26 cellular contexts compared by ENCODE assay signal in the genomic region with DNA sequence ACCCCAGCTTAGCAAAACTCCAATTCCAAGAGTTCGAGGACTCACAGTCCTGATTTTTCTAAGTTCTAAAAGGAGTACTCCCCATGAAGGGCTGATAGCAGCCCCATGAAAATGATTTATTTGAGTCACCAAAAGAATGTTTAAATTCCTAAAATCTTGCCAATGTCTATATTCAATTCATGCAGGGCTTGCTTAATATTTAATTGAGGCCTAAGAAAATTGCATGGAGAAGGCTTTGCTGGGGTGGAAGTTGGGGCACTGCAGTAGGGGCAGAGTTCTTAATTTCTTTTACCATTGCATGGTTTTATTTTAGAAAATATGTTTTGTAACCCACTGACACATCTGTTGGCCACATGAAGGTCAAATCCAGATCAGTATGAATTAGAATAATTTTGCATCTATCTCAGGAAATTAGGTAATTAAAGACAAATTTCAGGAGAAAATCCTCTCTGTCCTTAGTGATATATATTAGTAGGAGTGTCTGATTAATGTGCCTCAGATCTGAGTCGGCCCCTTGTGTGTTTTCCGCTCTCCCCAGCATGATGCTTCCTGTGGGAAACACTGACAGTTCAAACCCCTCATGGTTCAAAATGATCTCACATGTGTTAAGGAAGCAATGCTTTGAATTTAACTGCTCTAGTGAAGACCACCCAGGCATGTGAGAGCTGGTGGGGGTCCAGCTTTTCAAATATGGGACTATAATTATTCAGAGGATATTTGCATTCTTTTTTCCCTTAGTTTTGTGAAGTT. TPM values are rescaled to one million over a fixed set of nuclear protein-coding genes. Genes with fewer than 3 reads are reported as not detected.
DNase-seq lines count a peak whose midpoint lies in the region; ATAC-seq and TF ChIP-seq lines count a peak whose summit lies in the region.
"Had no signal": no experiment of that assay in that cellular context is flagged by ENCODE, and none has a peak within 500 bp of the region (broad histone marks: within the 10 kb centered on the region; RNA-seq: fewer than 3 reads in every experiment).

No MANE protein-coding gene starts in this region.

- intact Hi-C loops in A673 (cut with micrococcal nuclease; ENCODE audit: unreplicated experiment) = loop anchor here (2.0 kb wide), 2 partner anchors 57 to 131 kb away; no protein-coding TSS in a partner anchor
- intact Hi-C loops in breast epithelium (cut with DNase I; ENCODE audit: low total_unique reads) = no loop called here

- H4K20me1 ChIP-seq in BLaER1 = no peaks in the 10 kb centered on the region; the same call in 1 of the 2 replicates
- H4K20me1 ChIP-seq: BLaER1 treated with 17β-estradiol and CSF1 and Interleukin-3, amounts not matched to agents 10 nM and 100 nM had no signal

- no peaks in the 10 kb centered on the region for H3K27me3 ChIP-seq in A673 (replicated peaks; ENCODE audit: insufficient read depth, low read depth, low read length, poor library complexity)
- peaks cover 95% of the 10 kb centered on the region for H3K27me3 ChIP-seq in BLaER1
- peaks cover 5% of the 10 kb centered on the region for H3K27me3 ChIP-seq in adipocyte (replicated peaks; ENCODE audit: control insufficient read depth, insufficient read depth, low read length)
- H3K27me3 ChIP-seq in breast epithelium = peaks cover 0 to 46% of the 10 kb centered on the region in 2 donors

- H3K4me3 ChIP-seq in A673 (ENCODE audit: low read depth, low read length, poor library complexity, severe bottlenecking) (no peak overlapping the region), BLaER1 (no peak overlapping the region), adipocyte (ENCODE audit: low read length) (no peak overlapping the region), breast epithelium (no peak overlapping the region)
- H3K4me3 ChIP-seq: BLaER1 treated with 17β-estradiol and CSF1 and Interleukin-3, amounts not matched to agents 10 nM and 100 nM had no signal

- TF ChIP-seq CTCF in A673 (conservative IDR thresholded peaks at IDR 0.05; ENCODE audit: low read depth, low read length) (no peak), breast epithelium (IDR thresholded peaks at IDR 0.05) (no peak)

- BruUV-seq in A673 (replicated peaks; lab: Mats Ljungman, UMichigan) = no TSS peak

- CTCF ChIA-PET in A673 (lab: Charles Lee) = interaction anchor here (0.6 to 1.7 kb wide), 2 partner anchors 131 to 614 kb away, joined by 6 to 7 read pairs; no protein-coding TSS in a partner anchor

- H3K36me3 ChIP-seq in A673 (ENCODE audit: insufficient read depth, low read length, poor library complexity, severe bottlenecking) = no peaks in the 10 kb centered on the region
- no peaks in the 10 kb centered on the region for H3K36me3 ChIP-seq in BLaER1
- H3K36me3 ChIP-seq in adipocyte (ENCODE audit: control insufficient read depth, insufficient read depth, low read length, severe bottlenecking) = no peaks in the 10 kb centered on the region
- H3K36me3 ChIP-seq in breast epithelium = no peaks in the 10 kb centered on the region
- H3K36me3 ChIP-seq: BLaER1 treated with 17β-estradiol and CSF1 and Interleukin-3, amounts not matched to agents 10 nM and 100 nM had no signal

- no peaks in the 10 kb centered on the region for H3K9me3 ChIP-seq in A673 (ENCODE audit: low read depth, low read length, poor library complexity, severe bottlenecking)
- peaks cover 16% of the 10 kb centered on the region; the same call in 1 of the 2 replicates for H3K9me3 ChIP-seq in BLaER1
- no peaks in the 10 kb centered on the region for H3K9me3 ChIP-seq in adipocyte (ENCODE audit: control insufficient read depth, low read length)
- no peaks in the 10 kb centered on the region for H3K9me3 ChIP-seq in breast epithelium

- TF ChIP-seq POLR2A in breast epithelium (IDR thresholded peaks at IDR 0.05) = no peak

- ATAC-seq in HG03469 (IDR thresholded peaks at IDR 0.05; ENCODE audit: unreplicated experiment) (no peak), HG02610 (IDR thresholded peaks at IDR 0.05; ENCODE audit: unreplicated experiment) (no peak)
- ATAC-seq: PC-3, SK-N-SH treated with all-trans-retinoic acid at 6 μM for 48 hours had no signal

- POLR2A ChIA-PET in A673 (lab: Charles Lee; ENCODE audit: low non-redundant PET) = no interaction called here

- H3K4me1 ChIP-seq in A673 (ENCODE audit: insufficient read depth, low read length, poor library complexity, severe bottlenecking) (peaks cover 23% of the 10 kb centered on the region), BLaER1 (peaks cover 10% of the 10 kb centered on the region; the same call in 1 of the 2 replicates), adipocyte (ENCODE audit: control insufficient read depth, insufficient read depth, low read length) (peaks cover 31% of the 10 kb centered on the region), breast epithelium (no peaks in the 10 kb centered on the region)

- DNase-seq in A673 (ENCODE audit: low spot score) = peak; percentile 95
- DNase-seq in adipocyte (ENCODE audit: low read depth) = peak; percentile 55
- peak; percentile 60 for DNase-seq in fibroblast of peridontal ligament (ENCODE audit: extremely low read depth)
- DNase-seq in DMS153 (lab: John Stamatoyannopoulos, UW) = no peak
- DNase-seq in breast epithelium (ENCODE audit: low spot score in 2 of 2) = no peak
- DNase-seq: CD4-positive, alpha-beta memory T cell; COR-L47; EL; GF-D8; Kasumi-1; NCI-H1092 treated with DMSO at 0.1 percent for 48 hours; NCI-H146; NCI-H1930; NCI-H2107; NCI-H524; NCI-H748 treated with DMSO at 0.1 percent for 48 hours; PC-3; T-helper 1 cell had no signal

- peak overlapping the region; percentile 38 for H3K27ac ChIP-seq in A673 (ENCODE audit: low read depth, low read length, poor library complexity, severe bottlenecking)
- H3K27ac ChIP-seq in BLaER1 = no peak overlapping the region
- H3K27ac ChIP-seq in breast epithelium = no peak overlapping the region
- H3K27ac ChIP-seq: BLaER1 treated with 17β-estradiol and CSF1 and Interleukin-3, amounts not matched to agents 10 nM and 100 nM had no signal

- H3K9ac ChIP-seq in BLaER1 (no peak overlapping the region), adipocyte (ENCODE audit: low read length) (no peak overlapping the region)
- H3K9ac ChIP-seq: BLaER1 treated with 17β-estradiol and CSF1 and Interleukin-3, amounts not matched to agents 10 nM and 100 nM had no signal

- peak overlapping the region; percentile 31 for H3K4me2 ChIP-seq in BLaER1

RNA-seq across cellular contexts. Expression of gene EGFL6, which starts 54.0 kb away (rescaled TPM):
- total RNA-seq in A673 (2021) (not detected in 2 replicates), breast epithelium (10 to 100 TPM in 1 of 3 donors, under 1 TPM in 2; 0.59 to 11.8 (median 0.98) TPM)
- total RNA-seq: A172; CD4-positive, alpha-beta memory T cell; HT-29; M059J; PC-3 had no signal

Comparison
In these comparisons a context has a peak if more than half of its experiments do, and no peak if none do; other contexts are left out.
1. DNase-seq: peak in A673 (single experiment), adipocyte (single experiment) and fibroblast of peridontal ligament (single experiment); none in DMS153 (single experiment) and breast epithelium (0 of 2).